15 cellular contexts compared by ENCODE assay signal in genomic region chr6:37285861-37286311, GRCh38. TPM values are rescaled to one million over a fixed set of nuclear protein-coding genes. Genes with fewer than 3 reads are reported as not detected.
DNase-seq lines count a peak whose midpoint lies in the region; ATAC-seq and TF ChIP-seq lines count a peak whose summit lies in the region.
"Had no signal": no experiment of that assay in that cellular context is flagged by ENCODE, and none has a peak within 500 bp of the region (broad histone marks: within the 10 kb centered on the region; RNA-seq: fewer than 3 reads in every experiment).

No MANE protein-coding gene starts in this region.

- CTCF ChIA-PET in activated CD4-positive, alpha-beta T cell treated with anti-CD3 and anti-CD28 coated beads for 36 hours (lab: Charles Lee) = interaction anchor here (0.6 to 1.2 kb wide), 3 partner anchors 20 to 115 kb away, joined by 3 to 4 read pairs (median 3); no protein-coding TSS in a partner anchor
- CTCF ChIA-PET in GM10248 (lab: Yijun Ruan, JAX) = interaction anchor here (2.0 to 2.8 kb wide), 2 partner anchors 29 to 40 kb away, joined by 8 to 9 read pairs; no protein-coding TSS in a partner anchor

- H3K4me3 Mint-ChIP-seq in activated CD4-positive, alpha-beta T cell treated with anti-CD3 and anti-CD28 coated beads for 36 hours = no peak overlapping the region
- H3K4me3 Mint-ChIP-seq: CD8-positive, alpha-beta memory T cell had no signal

- ATAC-seq in activated CD4-positive, alpha-beta T cell treated with anti-CD3 and anti-CD28 coated beads for 36 hours = peak; percentile 64
- ATAC-seq in HG03354 (IDR thresholded peaks at IDR 0.05; ENCODE audit: poor library complexity, severe bottlenecking, unreplicated experiment) (peak; percentile 53), left ventricle myocardium superior (no peak), HG02852 (IDR thresholded peaks at IDR 0.05; ENCODE audit: unreplicated experiment) (no peak)
- ATAC-seq: A549 had no signal

- no peaks in the 10 kb centered on the region for H3K27me3 Mint-ChIP-seq in activated CD4-positive, alpha-beta T cell treated with anti-CD3 and anti-CD28 coated beads for 36 hours
- H3K27me3 Mint-ChIP-seq: CD8-positive, alpha-beta memory T cell had no signal

- TF ChIP-seq CTCF in GM10248 (IDR thresholded peaks at IDR 0.05; ENCODE audit: control extremely low read depth, extremely low read depth, low read depth, missing control alignments) = no peak

- peak overlapping the region; percentile 55 for H3K27ac Mint-ChIP-seq in activated CD4-positive, alpha-beta T cell treated with anti-CD3 and anti-CD28 coated beads for 36 hours
- H3K27ac Mint-ChIP-seq: CD8-positive, alpha-beta memory T cell had no signal

- peaks cover 56% of the 10 kb centered on the region for H3K36me3 Mint-ChIP-seq in activated CD4-positive, alpha-beta T cell treated with anti-CD3 and anti-CD28 coated beads for 36 hours (ENCODE audit: low read depth)

- no peaks in the 10 kb centered on the region for H3K9me3 Mint-ChIP-seq in activated CD4-positive, alpha-beta T cell treated with anti-CD3 and anti-CD28 coated beads for 36 hours (ENCODE audit: low read depth)
- H3K9me3 Mint-ChIP-seq: CD8-positive, alpha-beta memory T cell had no signal

- intact Hi-C loops in activated CD4-positive, alpha-beta T cell treated with anti-CD3 and anti-CD28 coated beads for 36 hours (cut with DNase I, micrococcal nuclease) = loop anchor here in 1 of 2 experiments (1.0 kb wide), 1 partner anchor 46 kb away; no protein-coding TSS in a partner anchor
- intact Hi-C loops in left ventricle myocardium superior (cut with micrococcal nuclease) = no loop called here

- H3K4me1 Mint-ChIP-seq in activated CD4-positive, alpha-beta T cell treated with anti-CD3 and anti-CD28 coated beads for 36 hours = peaks cover 35% of the 10 kb centered on the region

- POLR2A ChIA-PET in activated CD4-positive, alpha-beta T cell treated with anti-CD3 and anti-CD28 coated beads for 36 hours (lab: Charles Lee) = interaction anchor here (0.6 to 1.2 kb wide), 6 partner anchors 15 to 1353 kb away, joined by 3 to 13 read pairs (median 4); partner anchors contain the start of genes TBC1D22B and TMEM217
- POLR2A ChIA-PET in GM10248 (lab: Yijun Ruan, JAX) = interaction anchor here (0.6 to 0.7 kb wide), 2 partner anchors 346 to 413 kb away, joined by 3 read pairs; no protein-coding TSS in a partner anchor

- peak; percentile 40 for DNase-seq in activated CD4-positive, alpha-beta T cell treated with anti-CD3 and anti-CD28 coated beads for 36 hours
- DNase-seq in activated CD4-positive, alpha-beta T cell treated with anti-CD3 and anti-CD28 coated beads for 4 hours = no peak
- DNase-seq in GM10248 (ENCODE audit: extremely low spot score) (peak; percentile 42), left kidney (ENCODE audit: low read depth, low spot score) (peak; percentile 64), NCI-H2171 treated with DMSO at 0.1 percent for 48 hours (lab: John Stamatoyannopoulos, UW) (no peak), left ventricle myocardium superior (no peak)
- DNase-seq: CD8-positive, alpha-beta memory T cell; colonic mucosa; NCI-H1930; NCI-H510A treated with DMSO at 0.1 percent for 48 hours; SJCRH30; transverse colon had no signal

RNA-seq across cellular contexts. Expression of gene TMEM217, which starts 27.9 kb away (rescaled TPM):
- total RNA-seq in activated CD4-positive, alpha-beta T cell treated with anti-CD3 and anti-CD28 coated beads for 36 hours = 1 to 10 TPM; 2.5 TPM
- total RNA-seq in left ventricle myocardium superior = not detected

RNA-seq across cellular contexts. Expression of gene TBC1D22B, which starts 28.3 kb away (rescaled TPM):
- total RNA-seq in activated CD4-positive, alpha-beta T cell treated with anti-CD3 and anti-CD28 coated beads for 36 hours = 10 to 100 TPM; 14.9 to 17.0 TPM
- 6.3 TPM for total RNA-seq in left ventricle myocardium superior

Comparison
In these comparisons a context has a peak if more than half of its experiments do, and no peak if none do; other contexts are left out.
1. DNase-seq: peak in activated CD4-positive, alpha-beta T cell treated with anti-CD3 and anti-CD28 coated beads for 36 hours (single experiment), GM10248 (single experiment) and left kidney (single experiment); none in activated CD4-positive, alpha-beta T cell treated with anti-CD3 and anti-CD28 coated beads for 4 hours (0 of 2), NCI-H2171 treated with DMSO at 0.1 percent for 48 hours (single experiment) and left ventricle myocardium superior (single experiment).
2. ATAC-seq: peak in activated CD4-positive, alpha-beta T cell treated with anti-CD3 and anti-CD28 coated beads for 36 hours (single experiment) and HG03354 (single experiment); none in left ventricle myocardium superior (single experiment) and HG02852 (single experiment).